ENCODE assay signal across 1 cellular context in the genomic region with DNA sequence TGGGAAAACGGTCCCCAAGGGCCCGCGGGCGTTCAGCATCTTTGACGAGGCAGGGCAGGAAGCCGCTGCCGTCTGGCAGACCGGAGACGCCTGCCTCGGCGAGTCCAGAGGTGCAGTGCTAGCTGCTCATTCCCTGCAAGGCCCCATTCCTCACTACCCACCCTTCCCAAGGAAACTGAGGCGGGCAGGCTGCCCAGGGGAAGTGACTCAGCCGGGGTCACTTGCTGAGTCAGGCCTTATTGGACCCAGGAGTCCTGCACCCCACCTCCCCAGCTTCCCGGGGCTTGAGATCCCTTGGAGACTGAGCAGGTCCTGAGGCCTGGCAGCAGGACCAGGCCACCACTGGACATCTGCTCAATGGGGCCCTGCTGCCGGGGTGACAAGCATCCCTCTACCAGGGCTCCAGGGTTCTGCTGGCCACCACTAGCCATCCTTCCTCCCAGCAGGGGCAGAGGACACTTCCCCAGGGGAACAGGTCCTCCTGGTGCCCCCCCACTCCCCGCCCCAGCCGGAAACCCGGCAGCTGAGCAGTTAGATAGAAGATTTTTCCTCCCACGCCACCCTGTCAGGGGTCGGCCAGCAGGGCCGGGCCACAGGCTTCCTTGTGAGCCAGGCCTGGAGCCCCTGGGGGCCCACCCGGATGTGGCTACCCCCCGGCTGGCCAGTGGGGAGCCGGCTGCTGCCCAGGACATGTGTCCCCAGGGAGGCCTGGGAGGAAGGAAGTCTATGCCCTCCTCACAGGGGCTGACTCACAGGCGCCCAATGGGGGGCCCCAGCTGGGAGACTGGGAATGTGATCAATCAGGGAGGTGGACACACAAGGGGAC.
TF ChIP-seq lines count a peak whose summit lies in the region.

No MANE protein-coding gene starts in this region.

TF ChIP-seq in HEK293, 187 proteins besides CTCF, POLR2A, EP300 and RAD21 (continued from another document):
- no peak for TF ChIP-seq ZNF510 (tag by site-specific recombination; IDR thresholded peaks at IDR 0.05; ENCODE audit: insufficient replicate concordance)
- no peak for TF ChIP-seq ZNF777 (tag by site-specific recombination; IDR thresholded peaks at IDR 0.05; ENCODE audit: borderline replicate concordance)
- TF ChIP-seq SCRT2 (tag by site-specific recombination; IDR thresholded peaks at IDR 0.05), result peak; percentile 24; the same call in 1 of the 2 replicates
- peak; percentile 99 for TF ChIP-seq ZIC2 (tag by site-specific recombination; IDR thresholded peaks at IDR 0.05)
- TF ChIP-seq OSR2 (tag by site-specific recombination; IDR thresholded peaks at IDR 0.05), result no peak
- TF ChIP-seq ZNF366 (tag by site-specific recombination; conservative IDR thresholded peaks at IDR 0.05), result no peak
- no peak for TF ChIP-seq ZNF837 (tag by site-specific recombination; IDR thresholded peaks at IDR 0.05)
- TF ChIP-seq, protein P1, sequence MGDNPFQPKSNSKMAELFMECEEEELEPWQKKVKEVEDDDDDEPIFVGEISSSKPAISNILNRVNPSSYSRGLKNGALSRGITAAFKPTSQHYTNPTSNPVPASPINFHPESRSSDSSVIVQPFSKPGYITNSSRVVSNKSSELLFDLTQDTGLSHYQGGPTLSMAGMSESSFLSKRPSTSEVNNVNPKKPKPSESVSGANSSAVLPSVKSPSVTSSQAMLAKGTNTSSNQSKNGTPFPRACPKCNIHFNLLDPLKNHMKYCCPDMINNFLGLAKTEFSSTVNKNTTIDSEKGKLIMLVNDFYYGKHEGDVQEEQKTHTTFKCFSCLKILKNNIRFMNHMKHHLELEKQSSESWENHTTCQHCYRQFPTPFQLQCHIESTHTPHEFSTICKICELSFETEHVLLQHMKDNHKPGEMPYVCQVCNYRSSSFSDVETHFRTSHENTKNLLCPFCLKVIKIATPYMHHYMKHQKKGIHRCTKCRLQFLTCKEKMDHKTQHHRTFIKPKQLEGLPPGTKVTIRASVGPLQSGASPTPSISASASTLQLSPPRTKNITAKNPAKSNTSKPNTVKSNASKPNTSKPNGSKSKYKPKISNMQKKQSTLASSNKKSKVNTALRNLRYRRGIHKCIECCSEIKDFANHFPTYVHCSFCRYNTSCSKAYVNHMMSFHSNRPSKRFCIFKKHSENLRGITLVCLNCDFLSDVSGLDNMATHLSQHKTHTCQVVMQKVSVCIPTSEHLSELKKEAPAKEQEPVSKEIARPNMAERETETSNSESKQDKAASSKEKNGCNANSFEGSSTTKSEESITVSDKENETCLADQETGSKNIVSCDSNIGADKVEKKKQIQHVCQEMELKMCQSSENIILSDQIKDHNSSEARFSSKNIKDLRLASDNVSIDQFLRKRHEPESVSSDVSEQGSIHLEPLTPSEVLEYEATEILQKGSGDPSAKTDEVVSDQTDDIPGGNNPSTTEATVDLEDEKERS (tag by site-specific recombination; IDR thresholded peaks at IDR 0.05), result no peak
- no peak for TF ChIP-seq SCRT1 (tag by site-specific recombination; IDR thresholded peaks at IDR 0.05; ENCODE audit: borderline replicate concordance)
- TF ChIP-seq ZNF768 (tag by site-specific recombination; IDR thresholded peaks at IDR 0.05), result no peak
- TF ChIP-seq ZNF16 (tag by site-specific recombination; IDR thresholded peaks at IDR 0.05; ENCODE audit: low read depth), result no peak
- TF ChIP-seq GLIS2 (tag by site-specific recombination; IDR thresholded peaks at IDR 0.05), result peak; percentile 90
- TF ChIP-seq, protein P2, sequence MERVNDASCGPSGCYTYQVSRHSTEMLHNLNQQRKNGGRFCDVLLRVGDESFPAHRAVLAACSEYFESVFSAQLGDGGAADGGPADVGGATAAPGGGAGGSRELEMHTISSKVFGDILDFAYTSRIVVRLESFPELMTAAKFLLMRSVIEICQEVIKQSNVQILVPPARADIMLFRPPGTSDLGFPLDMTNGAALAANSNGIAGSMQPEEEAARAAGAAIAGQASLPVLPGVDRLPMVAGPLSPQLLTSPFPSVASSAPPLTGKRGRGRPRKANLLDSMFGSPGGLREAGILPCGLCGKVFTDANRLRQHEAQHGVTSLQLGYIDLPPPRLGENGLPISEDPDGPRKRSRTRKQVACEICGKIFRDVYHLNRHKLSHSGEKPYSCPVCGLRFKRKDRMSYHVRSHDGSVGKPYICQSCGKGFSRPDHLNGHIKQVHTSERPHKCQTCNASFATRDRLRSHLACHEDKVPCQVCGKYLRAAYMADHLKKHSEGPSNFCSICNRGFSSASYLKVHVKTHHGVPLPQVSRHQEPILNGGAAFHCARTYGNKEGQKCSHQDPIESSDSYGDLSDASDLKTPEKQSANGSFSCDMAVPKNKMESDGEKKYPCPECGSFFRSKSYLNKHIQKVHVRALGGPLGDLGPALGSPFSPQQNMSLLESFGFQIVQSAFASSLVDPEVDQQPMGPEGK (tag by site-specific recombination; IDR thresholded peaks at IDR 0.05), result peak; percentile 67
- TF ChIP-seq SP2 (tag by site-specific recombination; IDR thresholded peaks at IDR 0.05), result peak; percentile 32
- TF ChIP-seq FEZF1 (tag by site-specific recombination; IDR thresholded peaks at IDR 0.05), result no peak
TF ChIP-seq in HEK293: peak in this region for 7.
